In genomic region chr7:36658603-36659516, GRCh38 we compare ENCODE assay signal across 8 cellular contexts.
DNase-seq lines count a peak whose midpoint lies in the region; ATAC-seq, FAIRE-seq and TF ChIP-seq lines count a peak whose summit lies in the region.

No MANE protein-coding gene starts in this region.

- peak; percentile 55 for FAIRE-seq in astrocyte (lab: Jason Lieb, UNC)

- TF ChIP-seq CTCF in astrocyte (IDR thresholded peaks at IDR 0.05; ENCODE audit: insufficient read depth, low read depth, low read length) = no peak
- no peak for TF ChIP-seq CTCF in lower lobe of right lung (IDR thresholded peaks at IDR 0.05)

- no peaks in the 10 kb centered on the region for H3K9me3 ChIP-seq in astrocyte (ENCODE audit: insufficient read depth, low read depth, low read length)
- H3K9me3 ChIP-seq in lower lobe of right lung = no peaks in the 10 kb centered on the region

- H4K20me1 ChIP-seq in astrocyte (ENCODE audit: insufficient read depth, low read length) = no peaks in the 10 kb centered on the region

- DNase-seq in HS-27A (ENCODE audit: low read depth) = peak; percentile 57
- peak; percentile 94 for DNase-seq in astrocyte (ENCODE audit: low read depth)
- peak; percentile 24 for DNase-seq in left kidney (ENCODE audit: low read depth, low spot score)
- no peak for DNase-seq in lower lobe of right lung
- DNase-seq in stimulated activated CD4-positive, alpha-beta T cell treated with anti-CD3 and anti-CD28 coated beads, Interleukin-4, amount 100 ng/mL, for 4 hours = no peak

- H3K4me1 ChIP-seq in ACC112 (ENCODE audit: control insufficient read depth, insufficient read depth, low read length, unreplicated experiment) (peaks cover 28% of the 10 kb centered on the region), astrocyte (ENCODE audit: insufficient read depth, low read length) (peaks cover 33% of the 10 kb centered on the region), lower lobe of right lung (peaks cover 2% of the 10 kb centered on the region)

- no peaks in the 10 kb centered on the region for H3K36me3 ChIP-seq in ACC112 (ENCODE audit: insufficient read depth, low read length)
- no peaks in the 10 kb centered on the region for H3K36me3 ChIP-seq in astrocyte (ENCODE audit: insufficient read depth, low read length)
- H3K36me3 ChIP-seq in lower lobe of right lung = no peaks in the 10 kb centered on the region

- H3K9ac ChIP-seq in astrocyte (ENCODE audit: low read length) = peak overlapping the region; percentile 86

- peak overlapping the region; percentile 75 for H3K27ac Mint-ChIP-seq in astrocyte (ENCODE audit: unreplicated experiment)

- H3K36me3 Mint-ChIP-seq in astrocyte (ENCODE audit: low read depth, unreplicated experiment) = no peaks in the 10 kb centered on the region

- H3K27me3 ChIP-seq in ACC112 (ENCODE audit: insufficient read depth, low read length) (no peaks in the 10 kb centered on the region), astrocyte (ENCODE audit: insufficient read depth, low read length) (no peaks in the 10 kb centered on the region), lower lobe of right lung (ENCODE audit: low read depth) (no peaks in the 10 kb centered on the region)

- peak overlapping the region; percentile 94 for H3K27ac ChIP-seq in ACC112 (ENCODE audit: low read depth, low read length)
- H3K27ac ChIP-seq in astrocyte (ENCODE audit: low read depth, low read length) = peak overlapping the region; percentile 99
- no peak overlapping the region for H3K27ac ChIP-seq in lower lobe of right lung

- intact Hi-C loops in lower lobe of right lung (cut with DNase I) = no loop called here

- ATAC-seq in lower lobe of right lung (no peak), HG03460 (IDR thresholded peaks at IDR 0.05; ENCODE audit: unreplicated experiment) (no peak), GM18867 (IDR thresholded peaks at IDR 0.05; ENCODE audit: unreplicated experiment) (no peak)

- H3K9me3 Mint-ChIP-seq in astrocyte (ENCODE audit: unreplicated experiment) = no peaks in the 10 kb centered on the region

- H2AFZ ChIP-seq in ACC112 (ENCODE audit: low read length, unreplicated experiment) (no peak overlapping the region), astrocyte (ENCODE audit: low read depth, low read length) (peak overlapping the region; percentile 3)

- H3K4me3 Mint-ChIP-seq in astrocyte (ENCODE audit: unreplicated experiment) = no peak overlapping the region

- H3K27me3 Mint-ChIP-seq in astrocyte (ENCODE audit: low read depth, unreplicated experiment) = no peaks in the 10 kb centered on the region

- H3K79me2 ChIP-seq in ACC112 (ENCODE audit: control insufficient read depth, insufficient read depth, low read length, unreplicated experiment) = no peaks in the 10 kb centered on the region
- no peaks in the 10 kb centered on the region for H3K79me2 ChIP-seq in astrocyte (ENCODE audit: insufficient read depth, low read length)

- H3K4me2 ChIP-seq in astrocyte (ENCODE audit: low read length) = peak overlapping the region; percentile 79

- H3K4me3 ChIP-seq in ACC112 (ENCODE audit: low read depth, low read length) (peak overlapping the region; percentile 28; the same call in 1 of the 2 replicates), astrocyte (ENCODE audit: insufficient read depth, low read depth, low read length) (no peak overlapping the region), lower lobe of right lung (no peak overlapping the region)

- H3K4me1 Mint-ChIP-seq in astrocyte (ENCODE audit: low read depth, unreplicated experiment) = peaks cover 27% of the 10 kb centered on the region

Comparison
In these comparisons a context has a peak if more than half of its experiments do, and no peak if none do; other contexts are left out.
1. DNase-seq: peak in HS-27A (single experiment), astrocyte (single experiment) and left kidney (single experiment); none in lower lobe of right lung (single experiment) and stimulated activated CD4-positive, alpha-beta T cell treated with anti-CD3 and anti-CD28 coated beads, Interleukin-4, amount 100 ng/mL, for 4 hours (0 of 2).